In the genomic region with DNA sequence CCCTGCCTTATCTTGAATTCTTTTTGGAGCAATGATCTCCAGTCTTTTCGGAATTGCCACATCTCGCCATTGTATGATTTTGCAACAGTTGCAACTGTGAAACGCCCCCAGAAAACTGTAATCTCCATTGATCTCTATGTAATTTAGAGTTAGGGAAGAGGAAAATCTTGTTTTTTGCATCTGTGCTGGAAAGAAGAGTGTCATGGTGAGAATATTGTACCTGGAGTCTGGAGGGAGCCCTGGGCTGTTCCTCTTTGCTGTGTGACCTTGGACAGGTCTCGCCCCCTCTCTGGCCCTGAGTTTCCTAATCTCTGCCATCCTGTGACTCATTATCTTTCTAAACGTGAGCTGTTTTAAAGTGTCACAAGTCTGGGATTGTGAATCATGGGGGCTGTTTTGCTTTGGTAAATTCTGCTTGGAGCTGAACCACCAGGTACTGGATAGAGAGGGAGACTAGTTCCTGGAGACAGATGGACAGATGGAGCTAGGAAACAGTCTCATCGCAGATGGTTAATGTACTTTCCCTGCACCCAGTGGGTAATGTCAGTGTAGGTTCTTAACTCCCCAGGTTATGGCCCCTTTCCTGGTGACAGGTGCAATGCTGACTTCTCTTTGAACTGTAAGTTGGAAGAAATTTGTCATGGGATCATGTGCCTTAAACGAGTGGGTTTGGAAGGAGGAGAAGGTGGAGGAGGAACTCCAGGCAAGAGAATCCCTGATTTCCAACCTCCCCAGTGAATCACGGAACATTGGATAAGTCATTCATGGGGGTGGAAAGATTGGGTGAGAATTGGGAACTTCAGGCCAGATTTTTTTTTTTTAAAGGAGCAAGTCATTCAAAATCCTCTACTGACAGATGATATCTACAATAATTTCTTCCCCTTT, we compare ENCODE assay signal across 12 cellular contexts. TPM values are rescaled to one million over a fixed set of nuclear protein-coding genes. Genes with fewer than 3 reads are reported as not detected.
DNase-seq lines count a peak whose midpoint lies in the region; ATAC-seq and TF ChIP-seq lines count a peak whose summit lies in the region.
"Had no signal": no experiment of that assay in that cellular context is flagged by ENCODE, and none has a peak within 500 bp of the region (broad histone marks: within the 10 kb centered on the region; RNA-seq: fewer than 3 reads in every experiment).

No MANE protein-coding gene starts in this region.

- intact Hi-C loops in ovary (cut with DNase I), result no loop called here

- H3K4me1 ChIP-seq in adipocyte (ENCODE audit: control insufficient read depth, insufficient read depth, low read length) (peaks cover 34% of the 10 kb centered on the region), Peyer's patch (peaks cover 0 to 26% (median 0%) of the 10 kb centered on the region in 4 donors), ovary (ENCODE audit: insufficient read depth) (peaks cover 5% of the 10 kb centered on the region)

- 47 to 54% (median 50%) methylated on average over 8 of the region's 8 CpGs for WGBS in ovary, 3 donors

- TF ChIP-seq POLR2A in Peyer's patch (IDR thresholded peaks at IDR 0.05), result no peak
- TF ChIP-seq POLR2A in ovary (IDR thresholded peaks at IDR 0.05), result no peak

- H3K9me3 ChIP-seq in adipocyte (ENCODE audit: control insufficient read depth, low read length), result no peaks in the 10 kb centered on the region
- H3K9me3 ChIP-seq in Peyer's patch, result no peaks in the 10 kb centered on the region
- no peaks in the 10 kb centered on the region for H3K9me3 ChIP-seq in ovary

- no peaks in the 10 kb centered on the region for H3K27me3 ChIP-seq in adipocyte (replicated peaks; ENCODE audit: control insufficient read depth, insufficient read depth, low read length)
- H3K27me3 ChIP-seq in Peyer's patch, result no peaks in the 10 kb centered on the region
- no peaks in the 10 kb centered on the region for H3K27me3 ChIP-seq in ovary

- DNase-seq in A172 (ENCODE audit: low spot score) (peak; percentile 45), HT1080 (ENCODE audit: low read depth) (peak; percentile 61), adipocyte (ENCODE audit: low read depth) (no peak), kidney glomerular epithelial cell (lab: John Stamatoyannopoulos, UW) (peak; percentile 38), Peyer's patch (no peak), kidney tubule cell (ENCODE audit: low spot score) (no peak), ovary (no peak)
- DNase-seq: activated CD4-positive, alpha-beta T cell treated with anti-CD3 and anti-CD28 coated beads for 4 hours; effector memory CD8-positive, alpha-beta T cell; NCI-H2081 treated with DMSO at 0.1 percent for 48 hours; occipital lobe had no signal

- TF ChIP-seq EP300 in ovary (IDR thresholded peaks at IDR 0.05), result no peak

- H3K9ac ChIP-seq in adipocyte (ENCODE audit: low read length), result peak overlapping the region; percentile 45

- H3K4me3 ChIP-seq in adipocyte (ENCODE audit: low read length) (peak overlapping the region; percentile 28), Peyer's patch (no peak overlapping the region), ovary (no peak overlapping the region)

- TF ChIP-seq CTCF in Peyer's patch (IDR thresholded peaks at IDR 0.05) (no peak), ovary (IDR thresholded peaks at IDR 0.05) (no peak)

- H3K27ac ChIP-seq in Peyer's patch (peak overlapping the region in 2 of 4 donors; percentile 5 to 91), ovary (no peak overlapping the region)

- no peak for ATAC-seq in HG03565 (IDR thresholded peaks at IDR 0.05; ENCODE audit: unreplicated experiment)
- ATAC-seq: effector memory CD8-positive, alpha-beta T cell had no signal

- H3K36me3 ChIP-seq in adipocyte (ENCODE audit: control insufficient read depth, insufficient read depth, low read length, severe bottlenecking) (no peaks in the 10 kb centered on the region), Peyer's patch (no peaks in the 10 kb centered on the region), ovary (no peaks in the 10 kb centered on the region)

RNA-seq across cellular contexts. Expression of gene PPARGC1B, which starts 19.6 kb away (rescaled TPM):
- total RNA-seq in A172 (2014; rRNA removed; shearing (Covaris generic)), result 1.1 and 1.5 TPM in 2 replicates
- 3.4 and 3.5 TPM in 2 replicates for total RNA-seq in HT1080 (2014; rRNA removed; shearing (Covaris generic))
- polyA plus RNA-seq in HT1080 (2015; cell fraction: cytosol; rRNA removed), result 1.6 and 1.9 TPM in 2 replicates
- 6.5 and 7.1 TPM in 2 replicates for polyA plus RNA-seq in HT1080 (2015; cell fraction: nucleus; rRNA removed)
- total RNA-seq in Peyer's patch, result 10 to 100 TPM; 36.8 to 53.6 (median 46.7) TPM
- 10 to 100 TPM in 1 of 7 donors, 1 to 10 TPM in 5, under 1 TPM in 1; 0.36 to 10.8 (median 4.7) TPM for total RNA-seq in ovary
- polyA plus RNA-seq in ovary, result 1 to 10 TPM; 1.1 to 1.5 TPM

Comparison
In these comparisons a context has a peak if more than half of its experiments do, and no peak if none do; other contexts are left out.
1. DNase-seq: peak in A172 (single experiment), HT1080 (single experiment) and kidney glomerular epithelial cell (single experiment); none in adipocyte (single experiment), Peyer's patch (0 of 3), kidney tubule cell (single experiment) and ovary (0 of 5).